Comparison of ENCODE assay signal across 20 cellular contexts in genomic region chr3:152517517-152517916, GRCh38.
"Had no signal": no experiment of that assay in that cellular context is flagged by ENCODE, and none has a peak within 500 bp of the region (broad histone marks: within the 10 kb centered on the region; RNA-seq: fewer than 3 reads in every experiment).

No MANE protein-coding gene starts in this region.

- H3K27ac Mint-ChIP-seq: activated CD4-positive, alpha-beta memory T cell treated with anti-CD3 and anti-CD28 coated beads for 36 hours; activated CD4-positive, alpha-beta T cell treated with anti-CD3 and anti-CD28 coated beads for 36 hours; activated naive CD8-positive, alpha-beta T cell treated with anti-CD3 and anti-CD28 coated beads for 36 hours; activated T-helper 17 cell treated with anti-CD3 and anti-CD28 coated beads, Interleukin-2, amount 50 U/mL, for 72 hours; dendritic cell treated with granulocyte-macrophage colony-stimulating factor and Interleukin-4, amounts not matched to agents 40 ng/mL and 50 ng/mL, for 4 days; natural killer cell treated with Interleukin-12 subunit alpha and Interleukin-12 subunit beta and Interleukin-15 and Interleukin-18, amount 100 ng/mL, for 72 hours had no signal

- H3K4me3 ChIP-seq: gastrocnemius medialis, sigmoid colon, spleen had no signal

- DNase-seq: activated CD4-positive, alpha-beta memory T cell treated with anti-CD3 and anti-CD28 coated beads for 36 hours; activated CD4-positive, alpha-beta T cell treated with anti-CD3 and anti-CD28 coated beads for 36 hours; activated naive CD4-positive, alpha-beta T cell; activated naive CD8-positive, alpha-beta T cell treated with anti-CD3 and anti-CD28 coated beads for 36 hours; amniotic stem cell; effector CD8-positive, alpha-beta T cell; gastrocnemius medialis; head of caudate nucleus; left cardiac atrium; nucleus accumbens; sigmoid colon; spleen; stimulated activated CD4-positive, alpha-beta T cell treated with anti-CD3 and anti-CD28 coated beads, Interleukin-4, amount 100 ng/mL, for 4 hours; stimulated activated naive CD4-positive, alpha-beta T cell; T-helper 2 cell had no signal

- ATAC-seq: activated CD4-positive, alpha-beta T cell treated with anti-CD3 and anti-CD28 coated beads for 36 hours; activated T-helper 17 cell treated with anti-CD3 and anti-CD28 coated beads, Interleukin-2, amount 50 U/mL, for 72 hours; esophagus mucosa; natural killer cell treated with Interleukin-12 subunit alpha and Interleukin-12 subunit beta and Interleukin-15 and Interleukin-18, amount 100 ng/mL, for 72 hours had no signal

- H3K27ac ChIP-seq: gastrocnemius medialis, sigmoid colon, spleen, VCaP had no signal

- H3K9me3 Mint-ChIP-seq: activated CD4-positive, alpha-beta memory T cell treated with anti-CD3 and anti-CD28 coated beads for 36 hours; activated naive CD8-positive, alpha-beta T cell treated with anti-CD3 and anti-CD28 coated beads for 36 hours; activated T-helper 17 cell treated with anti-CD3 and anti-CD28 coated beads, Interleukin-2, amount 50 U/mL, for 72 hours; dendritic cell treated with granulocyte-macrophage colony-stimulating factor and Interleukin-4, amounts not matched to agents 40 ng/mL and 50 ng/mL, for 4 days; natural killer cell treated with Interleukin-12 subunit alpha and Interleukin-12 subunit beta and Interleukin-15 and Interleukin-18, amount 100 ng/mL, for 72 hours had no signal

- H3K36me3 ChIP-seq: gastrocnemius medialis, sigmoid colon, spleen had no signal

- H3K4me1 Mint-ChIP-seq: activated CD4-positive, alpha-beta T cell treated with anti-CD3 and anti-CD28 coated beads for 36 hours; activated naive CD8-positive, alpha-beta T cell treated with anti-CD3 and anti-CD28 coated beads for 36 hours; activated T-helper 17 cell treated with anti-CD3 and anti-CD28 coated beads, Interleukin-2, amount 50 U/mL, for 72 hours had no signal

- H3K27me3 Mint-ChIP-seq: activated CD4-positive, alpha-beta memory T cell treated with anti-CD3 and anti-CD28 coated beads for 36 hours; activated naive CD8-positive, alpha-beta T cell treated with anti-CD3 and anti-CD28 coated beads for 36 hours; activated T-helper 17 cell treated with anti-CD3 and anti-CD28 coated beads, Interleukin-2, amount 50 U/mL, for 72 hours; dendritic cell treated with granulocyte-macrophage colony-stimulating factor and Interleukin-4, amounts not matched to agents 40 ng/mL and 50 ng/mL, for 4 days had no signal

- H3K27me3 ChIP-seq: gastrocnemius medialis, sigmoid colon, spleen had no signal

- H3K9me3 ChIP-seq: gastrocnemius medialis, sigmoid colon, spleen had no signal

- H3K4me3 Mint-ChIP-seq: activated CD4-positive, alpha-beta memory T cell treated with anti-CD3 and anti-CD28 coated beads for 36 hours; activated CD4-positive, alpha-beta T cell treated with anti-CD3 and anti-CD28 coated beads for 36 hours; activated naive CD8-positive, alpha-beta T cell treated with anti-CD3 and anti-CD28 coated beads for 36 hours; activated T-helper 17 cell treated with anti-CD3 and anti-CD28 coated beads, Interleukin-2, amount 50 U/mL, for 72 hours; dendritic cell treated with granulocyte-macrophage colony-stimulating factor and Interleukin-4, amounts not matched to agents 40 ng/mL and 50 ng/mL, for 4 days; natural killer cell treated with Interleukin-12 subunit alpha and Interleukin-12 subunit beta and Interleukin-15 and Interleukin-18, amount 100 ng/mL, for 72 hours had no signal

- H3K36me3 Mint-ChIP-seq: activated CD4-positive, alpha-beta memory T cell treated with anti-CD3 and anti-CD28 coated beads for 36 hours; activated naive CD8-positive, alpha-beta T cell treated with anti-CD3 and anti-CD28 coated beads for 36 hours; natural killer cell treated with Interleukin-12 subunit alpha and Interleukin-12 subunit beta and Interleukin-15 and Interleukin-18, amount 100 ng/mL, for 72 hours had no signal

- H3K4me1 ChIP-seq: gastrocnemius medialis, sigmoid colon had no signal
